24 cellular contexts compared by ENCODE assay signal in genomic region chr2:169172076-169172735, GRCh38.
"Had no signal": no experiment of that assay in that cellular context is flagged by ENCODE, and none has a peak within 500 bp of the region (broad histone marks: within the 10 kb centered on the region; RNA-seq: fewer than 3 reads in every experiment).

No MANE protein-coding gene starts in this region.

- H3K27me3 Mint-ChIP-seq: brain; dendritic cell treated with granulocyte-macrophage colony-stimulating factor and Interleukin-4, amounts not matched to agents 40 ng/mL and 50 ng/mL, for 4 days had no signal

- H3K9me3 Mint-ChIP-seq: activated B cell treated with CpG ODN at 0.5 μM for 24 hours; activated naive CD8-positive, alpha-beta T cell treated with anti-CD3 and anti-CD28 coated beads for 36 hours; activated T-cell treated with anti-CD3 and anti-CD28 coated beads, Interleukin-2, amount 50 U/mL, for 24 hours; activated T-helper 17 cell treated with anti-CD3 and anti-CD28 coated beads, Interleukin-2, amount 50 U/mL, for 72 hours; brain; dendritic cell treated with granulocyte-macrophage colony-stimulating factor and Interleukin-4, amounts not matched to agents 40 ng/mL and 50 ng/mL, for 4 days; mesothelial cell of epicardium; natural killer cell treated with Interleukin-12 subunit alpha and Interleukin-12 subunit beta and Interleukin-15 and Interleukin-18, amount 100 ng/mL, for 72 hours had no signal

- H3K36me3 Mint-ChIP-seq: activated naive CD8-positive, alpha-beta T cell treated with anti-CD3 and anti-CD28 coated beads for 36 hours; immature natural killer cell; natural killer cell treated with Interleukin-12 subunit alpha and Interleukin-12 subunit beta and Interleukin-15 and Interleukin-18, amount 100 ng/mL, for 72 hours had no signal

- H3K27ac Mint-ChIP-seq: activated B cell treated with CpG ODN at 0.5 μM for 24 hours; activated CD4-positive, alpha-beta T cell treated with anti-CD3 and anti-CD28 coated beads for 36 hours; activated naive CD8-positive, alpha-beta T cell treated with anti-CD3 and anti-CD28 coated beads for 36 hours; activated T-cell treated with anti-CD3 and anti-CD28 coated beads, Interleukin-2, amount 50 U/mL, for 24 hours; activated T-helper 17 cell treated with anti-CD3 and anti-CD28 coated beads, Interleukin-2, amount 50 U/mL, for 72 hours; brain; dendritic cell treated with granulocyte-macrophage colony-stimulating factor and Interleukin-4, amounts not matched to agents 40 ng/mL and 50 ng/mL, for 4 days; immature natural killer cell; mesothelial cell of epicardium; natural killer cell treated with Interleukin-12 subunit alpha and Interleukin-12 subunit beta and Interleukin-15 and Interleukin-18, amount 100 ng/mL, for 72 hours; T-helper 17 cell had no signal

- H3K4me1 Mint-ChIP-seq: activated B cell treated with CpG ODN at 0.5 μM for 24 hours; activated CD4-positive, alpha-beta T cell treated with anti-CD3 and anti-CD28 coated beads for 36 hours; activated naive CD8-positive, alpha-beta T cell treated with anti-CD3 and anti-CD28 coated beads for 36 hours; activated T-helper 17 cell treated with anti-CD3 and anti-CD28 coated beads, Interleukin-2, amount 50 U/mL, for 72 hours; immature natural killer cell; mesothelial cell of epicardium; T-helper 17 cell had no signal

- DNase-seq: activated B cell treated with CpG ODN at 0.5 μM for 24 hours; activated CD4-positive, alpha-beta T cell treated with anti-CD3 and anti-CD28 coated beads for 36 hours; activated CD4-positive, alpha-beta T cell treated with anti-CD3 and anti-CD28 coated beads, Interleukin-2, amount 50 U/mL, for 4 hours; activated CD8-positive, alpha-beta memory T cell treated with anti-CD3 and anti-CD28 coated beads for 24 hours; activated CD8-positive, alpha-beta memory T cell treated with anti-CD3 and anti-CD28 coated beads, Interleukin-2, amount 50 U/mL, for 4 hours; activated naive CD4-positive, alpha-beta T cell; activated naive CD8-positive, alpha-beta T cell treated with anti-CD3 and anti-CD28 coated beads for 36 hours; activated T-cell treated with anti-CD3 and anti-CD28 coated beads, Interleukin-2, amount 50 U/mL, for 24 hours; amygdala; effector CD8-positive, alpha-beta T cell; foreskin melanocyte; immature natural killer cell; kidney glomerular epithelial cell; left ventricle myocardium inferior; ovary; stimulated activated CD4-positive, alpha-beta T cell treated with anti-CD3 and anti-CD28 coated beads, Interleukin-4, amount 100 ng/mL, for 4 hours; stimulated activated naive CD8-positive, alpha-beta T cell treated with anti-CD3 and anti-CD28 coated beads, Interleukin-15, Interleukin-2, amounts not matched to agents 100 U/mL and 50 U/mL, for 24 hours; T-helper 17 cell had no signal

- H3K27ac ChIP-seq: left ventricle myocardium inferior, ovary, prostate gland had no signal

- H3K27me3 ChIP-seq: ovary had no signal

- H3K4me1 ChIP-seq: left ventricle myocardium inferior, prostate gland had no signal

- H3K4me3 ChIP-seq: left ventricle myocardium inferior, ovary, prostate gland had no signal

- H3K36me3 ChIP-seq: left ventricle myocardium inferior, ovary, prostate gland had no signal

- ATAC-seq: activated CD4-positive, alpha-beta T cell treated with anti-CD3 and anti-CD28 coated beads for 36 hours; activated T-helper 17 cell treated with anti-CD3 and anti-CD28 coated beads, Interleukin-2, amount 50 U/mL, for 72 hours; natural killer cell treated with Interleukin-12 subunit alpha and Interleukin-12 subunit beta and Interleukin-15 and Interleukin-18, amount 100 ng/mL, for 72 hours; stimulated activated naive CD8-positive, alpha-beta T cell treated with anti-CD3 and anti-CD28 coated beads, Interleukin-15, Interleukin-2, amounts not matched to agents 100 U/mL and 50 U/mL, for 24 hours; T-helper 17 cell had no signal

- H3K9me3 ChIP-seq: left ventricle myocardium inferior, ovary, prostate gland had no signal

- H3K4me3 Mint-ChIP-seq: activated B cell treated with CpG ODN at 0.5 μM for 24 hours; activated CD4-positive, alpha-beta T cell treated with anti-CD3 and anti-CD28 coated beads for 36 hours; activated naive CD8-positive, alpha-beta T cell treated with anti-CD3 and anti-CD28 coated beads for 36 hours; activated T-cell treated with anti-CD3 and anti-CD28 coated beads, Interleukin-2, amount 50 U/mL, for 24 hours; activated T-helper 17 cell treated with anti-CD3 and anti-CD28 coated beads, Interleukin-2, amount 50 U/mL, for 72 hours; brain; dendritic cell treated with granulocyte-macrophage colony-stimulating factor and Interleukin-4, amounts not matched to agents 40 ng/mL and 50 ng/mL, for 4 days; immature natural killer cell; mesothelial cell of epicardium; natural killer cell treated with Interleukin-12 subunit alpha and Interleukin-12 subunit beta and Interleukin-15 and Interleukin-18, amount 100 ng/mL, for 72 hours; T-helper 17 cell had no signal
